Comparison of ENCODE assay signal across 9 cellular contexts in genomic region chr17:50198026-50198669, GRCh38. TPM values are rescaled to one million over a fixed set of nuclear protein-coding genes. Genes with fewer than 3 reads are reported as not detected.
DNase-seq lines count a peak whose midpoint lies in the region; ATAC-seq and TF ChIP-seq lines count a peak whose summit lies in the region.
"Had no signal": no experiment of that assay in that cellular context is flagged by ENCODE, and none has a peak within 500 bp of the region (broad histone marks: within the 10 kb centered on the region; RNA-seq: fewer than 3 reads in every experiment).

No MANE protein-coding gene starts in this region.

- H3K4me2 ChIP-seq in neural cell (ENCODE audit: low read length): no peak overlapping the region

- peak; percentile 54 for TF ChIP-seq CTCF in neural cell (IDR thresholded peaks at IDR 0.05; ENCODE audit: poor library complexity, severe bottlenecking)
- peak; percentile 57 to 84 (median 67) for TF ChIP-seq CTCF in tibial nerve (IDR thresholded peaks at IDR 0.05)

- no peaks in the 10 kb centered on the region for H3K36me3 ChIP-seq in neural cell (ENCODE audit: insufficient read depth, low read length)
- peaks cover 5 to 49% (median 8%) of the 10 kb centered on the region in 3 donors for H3K36me3 ChIP-seq in tibial nerve

- no peak for TF ChIP-seq EP300 in neural cell (conservative IDR thresholded peaks at IDR 0.05; ENCODE audit: poor library complexity, severe bottlenecking)
- TF ChIP-seq EP300 in tibial nerve (IDR thresholded peaks at IDR 0.05): peak in 1 of 2 donors; percentile 21

- H2AFZ ChIP-seq in neural cell (ENCODE audit: low read depth, low read length): no peak overlapping the region

- H4K20me1 ChIP-seq in neural cell (ENCODE audit: insufficient read depth): no peaks in the 10 kb centered on the region

- H3K79me2 ChIP-seq in neural cell (replicated peaks; ENCODE audit: insufficient read depth, low read length): no peaks in the 10 kb centered on the region

- H3K27me3 ChIP-seq in neural cell (ENCODE audit: insufficient read depth, low read depth, low read length) (peaks cover 39% of the 10 kb centered on the region), tibial nerve (peaks cover 0 to 10% of the 10 kb centered on the region in 2 donors)

- DNase-seq in SIG-M5 treated with dmso at 0.1 percent for 504 hours (lab: John Stamatoyannopoulos, UW; ENCODE audit: unreplicated experiment) (peak; percentile 67), SIG-M5 (lab: John Stamatoyannopoulos, UW) (no peak), NCI-H524 treated with DMSO at 0.1 percent for 48 hours (lab: John Stamatoyannopoulos, UW) (peak; percentile 43), erythroblast (lab: John Stamatoyannopoulos, UW) (peak; percentile 31 to 46), tibial nerve (ENCODE audit: low spot score in 2 of 2) (peak in 1 of 2 donors; percentile 86)
- peak; percentile 30 to 31 for DNase-seq in activated CD8-positive, alpha-beta memory T cell treated with anti-CD3 and anti-CD28 coated beads for 1 hour (ENCODE audit: extremely low read depth in 1 of 2, low read depth in 1 of 2)

- ATAC-seq in HG03095 (IDR thresholded peaks at IDR 0.05; ENCODE audit: unreplicated experiment): no peak

- TF ChIP-seq RAD21 in neural cell (conservative IDR thresholded peaks at IDR 0.05): peak; percentile 51

- no peak overlapping the region for H3K4me3 ChIP-seq in neural cell (ENCODE audit: low read length)
- no peak overlapping the region for H3K4me3 ChIP-seq in tibial nerve

- TF ChIP-seq POLR2A in erythroblast (IDR thresholded peaks at IDR 0.05; ENCODE audit: low read length) (no peak), tibial nerve (IDR thresholded peaks at IDR 0.05) (no peak)

- no peaks in the 10 kb centered on the region for H3F3A ChIP-seq in neural cell (ENCODE audit: insufficient read depth, low read length, poor library complexity, severe bottlenecking)

- WGBS in tibial nerve, 2 donors: 16 to 21% methylated on average over 7 of the region's 7 CpGs

- no peak overlapping the region for H3K27ac ChIP-seq in neural cell (ENCODE audit: low read length)
- peak overlapping the region in 3 of 4 donors; percentile 83 to 95 (median 90) for H3K27ac ChIP-seq in tibial nerve

- H3K4me1 ChIP-seq in tibial nerve: peaks cover 0 to 57% (median 21%) of the 10 kb centered on the region in 4 donors

- H3K9me3 ChIP-seq in neural cell (ENCODE audit: low read length) (no peaks in the 10 kb centered on the region), tibial nerve (no peaks in the 10 kb centered on the region)

- no peaks in the 10 kb centered on the region for H3K9me2 ChIP-seq in neural cell (ENCODE audit: insufficient read depth, low read length)

- H3K9ac ChIP-seq in neural cell (ENCODE audit: low read length): no peak overlapping the region

TF ChIP-seq in neural cell, 6 proteins besides CTCF, POLR2A, EP300 and RAD21:
- TF ChIP-seq POLR2AphosphoS5 (IDR thresholded peaks at IDR 0.05) (no peak), REST (IDR thresholded peaks at IDR 0.05; ENCODE audit: borderline replicate concordance) (no peak), MXI1 (conservative IDR thresholded peaks at IDR 0.05; ENCODE audit: poor library complexity, severe bottlenecking) (no peak), SMC3 (conservative IDR thresholded peaks at IDR 0.05; ENCODE audit: poor library complexity) (peak; percentile 60), EZH2 (IDR thresholded peaks at IDR 0.05; ENCODE audit: borderline replicate concordance, insufficient read depth, low read length, poor library complexity, severe bottlenecking) (no peak), TAF1 (IDR thresholded peaks at IDR 0.05; ENCODE audit: low read depth) (no peak)

RNA-seq across cellular contexts. Expression of gene COL1A1, which starts 3.3 kb away (rescaled TPM):
- polyA plus RNA-seq in neural cell: 0.14 TPM in 1 of 2 replicates, not detected in the other
- 0.46 and 0.73 TPM in 2 replicates for polyA minus RNA-seq in neural cell
- total RNA-seq in tibial nerve: 100 to 1,000 TPM in 1 of 4 donors, 10 to 100 TPM in 3; 31.5 to 185 (median 73.0) TPM

RNA-seq across cellular contexts. Expression of gene SGCA, which starts 32.3 kb away (rescaled TPM):
- 0.43 TPM in 1 of 2 replicates, not detected in the other for polyA plus RNA-seq in neural cell
- not detected in 2 replicates for polyA minus RNA-seq in neural cell
- 1 to 10 TPM; 1.8 to 7.8 (median 4.9) TPM for total RNA-seq in tibial nerve
- total RNA-seq: mononuclear cell had no signal

RNA-seq across cellular contexts. Expression of gene PPP1R9B, which starts 47.7 kb away (rescaled TPM):
- polyA plus RNA-seq in neural cell: 29.2 and 30.5 TPM in 2 replicates
- 56.8 and 70.1 TPM in 2 replicates for polyA minus RNA-seq in neural cell
- 10 to 100 TPM; 28.4 to 54.9 (median 36.9) TPM for total RNA-seq in tibial nerve
